In genomic region chr20:41888434-41888833, GRCh38 we compare ENCODE assay signal across 8 cellular contexts.
"Had no signal": no experiment of that assay in that cellular context is flagged by ENCODE, and none has a peak within 500 bp of the region (broad histone marks: within the 10 kb centered on the region; RNA-seq: fewer than 3 reads in every experiment).

No MANE protein-coding gene starts in this region.

- FAIRE-seq: G401.6, GM12878, GM12891, GM12892, GM18507, GM19239 had no signal

- ATAC-seq: GM12878 had no signal

- H3K4me3 ChIP-seq: GM12878 had no signal

- DNase-seq: GDM1, GF-D8 had no signal
